20 cellular contexts compared by ENCODE assay signal in the genomic region with DNA sequence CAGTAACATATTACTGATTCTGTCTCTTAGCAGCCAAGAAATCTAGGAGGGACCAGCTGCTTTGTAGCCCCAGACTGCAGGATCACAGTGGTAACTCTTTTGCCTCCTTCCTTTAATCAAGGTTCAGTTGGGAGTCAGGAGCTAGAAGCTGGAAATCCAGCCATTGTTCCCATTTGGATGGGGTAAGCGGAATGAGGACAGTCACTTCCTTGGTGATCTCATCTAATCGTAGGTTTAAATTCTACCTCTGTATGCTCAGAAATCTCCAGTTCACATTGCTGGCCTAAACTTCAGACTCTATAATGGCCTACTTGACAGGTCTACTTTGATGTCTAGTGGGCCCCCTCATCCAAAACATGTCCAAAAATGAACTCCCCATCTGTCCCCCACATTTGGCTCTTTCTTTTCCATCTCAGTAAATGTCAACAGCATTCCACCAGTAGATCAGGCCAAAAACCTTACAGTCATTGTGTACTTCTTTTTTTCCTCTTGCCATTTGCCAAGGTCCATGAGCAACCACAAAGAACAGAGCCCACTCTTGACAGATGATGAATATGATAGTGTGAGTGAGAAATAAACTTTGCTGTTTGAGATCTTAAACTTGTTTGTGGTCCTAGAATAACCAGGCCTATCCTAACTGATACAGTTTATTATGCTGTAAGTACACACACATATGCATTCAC. TPM values are rescaled to one million over a fixed set of nuclear protein-coding genes. Genes with fewer than 3 reads are reported as not detected.
A peak's percentile ranks its signal among the peaks of the same experiment; 100 is the strongest.
DNase-seq lines count a peak whose midpoint lies in the region; ATAC-seq, FAIRE-seq and TF ChIP-seq lines count a peak whose summit lies in the region.
"Had no signal": no experiment of that assay in that cellular context is flagged by ENCODE, and none has a peak within 500 bp of the region (broad histone marks: within the 10 kb centered on the region; RNA-seq: fewer than 3 reads in every experiment).

No MANE protein-coding gene starts in this region.

- DNase-seq in AG10803 (ENCODE audit: low read depth) (peak; percentile 35), HFFc6 (no peak), astrocyte (ENCODE audit: low read depth) (peak; percentile 80), glutamatergic neuron (no peak), NCI-H2107 treated with DMSO at 0.1 percent for 48 hours (lab: John Stamatoyannopoulos, UW; ENCODE audit: unreplicated experiment) (no peak), SKM-1 (lab: John Stamatoyannopoulos, UW; ENCODE audit: unreplicated experiment) (no peak), stomach (no peak)
- DNase-seq in activated CD8-positive, alpha-beta memory T cell treated with anti-CD3 and anti-CD28 coated beads, Interleukin-2, amount 10 ng/mL, durations not matched to agents 7 days and 5 days, result no peak
- DNase-seq: AML-193, DMS153, KBM-7, NCI-H1417 treated with DMSO at 0.1 percent for 48 hours, NCI-H1930, NCI-H2171 treated with DMSO at 0.1 percent for 48 hours, NCI-H446 treated with DMSO at 0.1 percent for 48 hours, NCI-H748 treated with DMSO at 0.1 percent for 48 hours, SJCRH30 had no signal

- no peaks in the 10 kb centered on the region for H3K9me3 Mint-ChIP-seq in HFFc6
- no peaks in the 10 kb centered on the region for H3K9me3 Mint-ChIP-seq in astrocyte (ENCODE audit: unreplicated experiment)
- peaks cover 2% of the 10 kb centered on the region for H3K9me3 Mint-ChIP-seq in glutamatergic neuron (ENCODE audit: unreplicated experiment)
- H3K9me3 Mint-ChIP-seq in activated CD8-positive, alpha-beta memory T cell treated with anti-CD3 and anti-CD28 coated beads, Interleukin-2, amount 10 ng/mL, durations not matched to agents 7 days and 5 days (ENCODE audit: low read depth), result no peaks in the 10 kb centered on the region

- no peak for TF ChIP-seq CTCF in AG10803 (conservative IDR thresholded peaks at IDR 0.05; ENCODE audit: low read length)
- no peak for TF ChIP-seq CTCF in HFFc6 (IDR thresholded peaks at IDR 0.05)
- no peak for TF ChIP-seq CTCF in astrocyte (IDR thresholded peaks at IDR 0.05; ENCODE audit: insufficient read depth, low read depth, low read length)
- TF ChIP-seq CTCF in glutamatergic neuron (IDR thresholded peaks at IDR 0.05; ENCODE audit: partially characterized antibody, unreplicated experiment), result no peak
- TF ChIP-seq CTCF in stomach (IDR thresholded peaks at IDR 0.05), result no peak

- 81 to 100% (median 93%) methylated on average over 2 of the region's 2 CpGs for WGBS in stomach, 5 donors

- H3K9me3 ChIP-seq in astrocyte (ENCODE audit: insufficient read depth, low read depth, low read length) (no peaks in the 10 kb centered on the region), stomach (no peaks in the 10 kb centered on the region)
- H3K9me3 ChIP-seq: A549, SJCRH30 had no signal

- no peak overlapping the region for H3K4me2 ChIP-seq in astrocyte (ENCODE audit: low read length)
- H3K4me2 ChIP-seq: A549 had no signal

- H3K27me3 Mint-ChIP-seq in HFFc6 (ENCODE audit: insufficient read depth) (no peaks in the 10 kb centered on the region; the same call in 1 of the 2 replicates), astrocyte (ENCODE audit: low read depth, unreplicated experiment) (no peaks in the 10 kb centered on the region), glutamatergic neuron (ENCODE audit: unreplicated experiment) (peaks cover 3% of the 10 kb centered on the region)
- peaks cover 11% of the 10 kb centered on the region for H3K27me3 Mint-ChIP-seq in activated CD8-positive, alpha-beta memory T cell treated with anti-CD3 and anti-CD28 coated beads, Interleukin-2, amount 10 ng/mL, durations not matched to agents 7 days and 5 days

- peaks cover 10% of the 10 kb centered on the region for H4K20me1 ChIP-seq in astrocyte (ENCODE audit: insufficient read depth, low read length)

- H3K27me3 ChIP-seq in astrocyte (ENCODE audit: insufficient read depth, low read length) (no peaks in the 10 kb centered on the region), stomach (no peaks in the 10 kb centered on the region)
- H3K27me3 ChIP-seq: SJCRH30 had no signal

- H3K79me2 ChIP-seq in astrocyte (ENCODE audit: insufficient read depth, low read length), result peaks cover 91% of the 10 kb centered on the region

- H3K27ac ChIP-seq in astrocyte (ENCODE audit: low read depth, low read length), result peak overlapping the region; percentile 82
- no peak overlapping the region for H3K27ac ChIP-seq in stomach
- H3K27ac ChIP-seq: A549, SJCRH30 had no signal

- H3K4me1 Mint-ChIP-seq in HFFc6 (ENCODE audit: low read depth), result peaks cover 93% of the 10 kb centered on the region
- peaks cover 33% of the 10 kb centered on the region for H3K4me1 Mint-ChIP-seq in astrocyte (ENCODE audit: low read depth, unreplicated experiment)
- peaks cover 35% of the 10 kb centered on the region for H3K4me1 Mint-ChIP-seq in glutamatergic neuron (ENCODE audit: low read depth, unreplicated experiment)
- no peaks in the 10 kb centered on the region for H3K4me1 Mint-ChIP-seq in activated CD8-positive, alpha-beta memory T cell treated with anti-CD3 and anti-CD28 coated beads, Interleukin-2, amount 10 ng/mL, durations not matched to agents 7 days and 5 days

- H3K4me3 ChIP-seq in AG10803 (ENCODE audit: low read length), result no peak overlapping the region
- no peak overlapping the region for H3K4me3 ChIP-seq in astrocyte (ENCODE audit: insufficient read depth, low read depth, low read length)
- H3K4me3 ChIP-seq in stomach, result no peak overlapping the region
- H3K4me3 ChIP-seq: A549, SJCRH30 had no signal

- H3K36me3 Mint-ChIP-seq in HFFc6 (ENCODE audit: low read depth) (peaks cover 43% of the 10 kb centered on the region), astrocyte (ENCODE audit: low read depth, unreplicated experiment) (peaks cover 2% of the 10 kb centered on the region), glutamatergic neuron (ENCODE audit: unreplicated experiment) (no peaks in the 10 kb centered on the region)
- H3K36me3 Mint-ChIP-seq in activated CD8-positive, alpha-beta memory T cell treated with anti-CD3 and anti-CD28 coated beads, Interleukin-2, amount 10 ng/mL, durations not matched to agents 7 days and 5 days, result no peaks in the 10 kb centered on the region
- H3K36me3 Mint-ChIP-seq: CD14-positive monocyte had no signal

- peaks cover 43% of the 10 kb centered on the region for H3K4me1 ChIP-seq in astrocyte (ENCODE audit: insufficient read depth, low read length)
- peaks cover 0 to 41% (median 15%) of the 10 kb centered on the region in 4 donors for H3K4me1 ChIP-seq in stomach

- TF ChIP-seq EP300 in stomach (IDR thresholded peaks at IDR 0.05), result no peak

- peak; percentile 5 for FAIRE-seq in astrocyte (lab: Jason Lieb, UNC)
- FAIRE-seq: A549 had no signal

- TF ChIP-seq POLR2A in stomach (IDR thresholded peaks at IDR 0.05), result no peak

- no peak overlapping the region for H3K4me3 Mint-ChIP-seq in HFFc6
- no peak overlapping the region for H3K4me3 Mint-ChIP-seq in astrocyte (ENCODE audit: unreplicated experiment)
- no peak overlapping the region for H3K4me3 Mint-ChIP-seq in glutamatergic neuron (ENCODE audit: unreplicated experiment)
- H3K4me3 Mint-ChIP-seq in activated CD8-positive, alpha-beta memory T cell treated with anti-CD3 and anti-CD28 coated beads, Interleukin-2, amount 10 ng/mL, durations not matched to agents 7 days and 5 days, result no peak overlapping the region
- H3K4me3 Mint-ChIP-seq: CD14-positive monocyte had no signal

- H2AFZ ChIP-seq in astrocyte (ENCODE audit: low read depth, low read length), result no peak overlapping the region

- intact Hi-C loops in stomach (cut with DNase I; ENCODE audit: low total_unique reads), result no loop called here

- CTCF ChIA-PET in activated CD8-positive, alpha-beta memory T cell treated with anti-CD3 and anti-CD28 coated beads, Interleukin-2, amount 10 ng/mL, durations not matched to agents 7 days and 5 days (lab: Charles Lee), result no interaction called here

- H3K27ac Mint-ChIP-seq in HFFc6 (peak overlapping the region; percentile 30; the same call in 1 of the 2 replicates), astrocyte (ENCODE audit: unreplicated experiment) (no peak overlapping the region), glutamatergic neuron (ENCODE audit: unreplicated experiment) (peak overlapping the region; percentile 11)
- no peak overlapping the region for H3K27ac Mint-ChIP-seq in activated CD8-positive, alpha-beta memory T cell treated with anti-CD3 and anti-CD28 coated beads, Interleukin-2, amount 10 ng/mL, durations not matched to agents 7 days and 5 days
- H3K27ac Mint-ChIP-seq: CD14-positive monocyte had no signal

- no peak overlapping the region for H3K9ac ChIP-seq in astrocyte (ENCODE audit: low read length)

- no peak for ATAC-seq in activated CD8-positive, alpha-beta memory T cell treated with anti-CD3 and anti-CD28 coated beads, Interleukin-2, amount 10 ng/mL, durations not matched to agents 7 days and 5 days
- ATAC-seq: A549, HCT116 had no signal

- H3K36me3 ChIP-seq in astrocyte (ENCODE audit: insufficient read depth, low read length) (no peaks in the 10 kb centered on the region), stomach (no peaks in the 10 kb centered on the region)
- H3K36me3 ChIP-seq: SJCRH30 had no signal

RNA-seq across cellular contexts. Expression of gene WWC2, which starts 40.1 kb away (rescaled TPM):
- 100 to 1,000 TPM in 2 of 6 experiments, 10 to 100 TPM in 4; 86.3 to 114 (median 95.2) TPM for total RNA-seq in HFFc6 (2021; fragmentation: NEBNext Ultra II Directional; extraction: Animal tissue kit (Norgen Biotek cat#: 25700))
- total RNA-seq in astrocyte, result 51.6 and 62.6 TPM in 2 replicates
- 18.2 TPM for total RNA-seq in glutamatergic neuron (ENCODE audit: unreplicated experiment)
- 10 to 100 TPM; 30.9 to 59.1 (median 35.4) TPM for total RNA-seq in stomach
- polyA plus RNA-seq in stomach, result 1 to 10 TPM; 2.6 to 6.0 (median 4.9) TPM
- under 1 TPM; 0.05 to 0.20 TPM for total RNA-seq in activated CD8-positive, alpha-beta memory T cell treated with anti-CD3 and anti-CD28 coated beads, Interleukin-2, amount 10 ng/mL, durations not matched to agents 7 days and 5 days

Comparison
In these comparisons a context has a peak if more than half of its experiments do, and no peak if none do; other contexts are left out.
1. DNase-seq: peak in AG10803 (single experiment) and astrocyte (single experiment); none in HFFc6 (single experiment), glutamatergic neuron (single experiment), NCI-H2107 treated with DMSO at 0.1 percent for 48 hours (single experiment), SKM-1 (single experiment), stomach (single experiment) and activated CD8-positive, alpha-beta memory T cell treated with anti-CD3 and anti-CD28 coated beads, Interleukin-2, amount 10 ng/mL, durations not matched to agents 7 days and 5 days (single experiment).
2. H3K27ac Mint-ChIP-seq: peak in HFFc6 (single experiment) and glutamatergic neuron (single experiment); none in astrocyte (single experiment) and activated CD8-positive, alpha-beta memory T cell treated with anti-CD3 and anti-CD28 coated beads, Interleukin-2, amount 10 ng/mL, durations not matched to agents 7 days and 5 days (single experiment).
3. RNA of gene WWC2, which starts 40.1 kb away (total RNA-seq): 86.3 to 114 TPM in HFFc6, 51.6 to 62.6 TPM in astrocyte, 30.9 to 59.1 TPM in stomach and 18.2 TPM in glutamatergic neuron (single experiment); 0.05 to 0.20 TPM in activated CD8-positive, alpha-beta memory T cell treated with anti-CD3 and anti-CD28 coated beads, Interleukin-2, amount 10 ng/mL, durations not matched to agents 7 days and 5 days; every median in the first group is over 10 times any median in the second.